In the genomic region with DNA sequence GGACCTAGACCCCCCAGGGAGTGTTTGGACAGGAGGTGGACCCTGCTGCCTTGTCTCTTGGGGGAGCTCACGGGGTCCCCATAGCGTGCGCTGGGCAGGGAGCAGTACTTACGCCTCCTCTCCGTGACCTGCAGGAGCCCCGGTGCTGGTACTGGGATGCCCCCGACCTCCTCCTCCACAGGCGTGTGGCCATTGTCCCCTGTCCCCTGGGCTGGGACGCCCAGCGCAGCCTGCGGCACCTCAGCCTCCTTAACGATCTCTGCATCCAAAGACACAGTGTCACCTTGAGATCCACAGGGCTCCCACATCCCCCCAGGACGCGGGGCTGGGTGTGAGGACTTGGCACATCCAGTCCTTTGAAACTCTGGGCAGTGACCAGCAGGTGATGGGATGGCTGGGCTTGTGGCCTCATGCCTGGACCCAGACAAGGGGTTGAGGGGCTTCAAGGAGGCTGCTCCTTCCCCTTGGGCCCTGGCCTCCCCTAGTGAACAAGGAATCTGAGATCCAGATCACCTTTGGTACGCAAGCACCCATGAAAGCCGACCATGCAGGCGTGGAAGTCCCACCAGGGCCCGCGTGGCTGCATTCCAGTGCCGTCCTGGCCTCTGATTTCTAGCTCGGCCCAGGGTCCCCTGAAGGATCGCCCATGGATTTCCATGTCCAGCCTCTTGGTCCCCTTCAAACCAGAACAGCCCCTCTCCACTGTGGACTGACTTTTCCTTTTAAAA, we compare ENCODE assay signal across 14 cellular contexts. TPM values are rescaled to one million over a fixed set of nuclear protein-coding genes. Genes with fewer than 3 reads are reported as not detected.
DNase-seq lines count a peak whose midpoint lies in the region; ATAC-seq and TF ChIP-seq lines count a peak whose summit lies in the region.
"Had no signal": no experiment of that assay in that cellular context is flagged by ENCODE, and none has a peak within 500 bp of the region (broad histone marks: within the 10 kb centered on the region; RNA-seq: fewer than 3 reads in every experiment).

No MANE protein-coding gene starts in this region.

- H3K4me1 ChIP-seq in neural progenitor cell, result peaks cover 4% of the 10 kb centered on the region

- H3K27ac ChIP-seq in angular gyrus (ENCODE audit: low read depth, low read length), result peak overlapping the region; percentile 57
- H3K27ac ChIP-seq in neural progenitor cell, result no peak overlapping the region
- H3K27ac ChIP-seq: 22Rv1, C4-2B had no signal

- peak overlapping the region; percentile 67 for H3K4me3 Mint-ChIP-seq in T-helper 2 cell treated with Interferon-gamma antibody and Interleukin-4, amounts not matched to agents 5 μg/mL and 100 μg/mL, for 36 hours
- no peak overlapping the region for H3K4me3 Mint-ChIP-seq in neural progenitor cell

- H3K79me2 ChIP-seq in neural progenitor cell (ENCODE audit: low read depth), result no peaks in the 10 kb centered on the region

- no peak overlapping the region for H2AFZ ChIP-seq in neural progenitor cell (replicated peaks)

- H3K27me3 Mint-ChIP-seq in T-helper 2 cell treated with Interferon-gamma antibody and Interleukin-4, amounts not matched to agents 5 μg/mL and 100 μg/mL, for 36 hours (ENCODE audit: low read depth), result peaks cover 3% of the 10 kb centered on the region
- peaks cover 7% of the 10 kb centered on the region for H3K27me3 Mint-ChIP-seq in neural progenitor cell (ENCODE audit: insufficient read depth, low read depth)

- H3K9me3 Mint-ChIP-seq in T-helper 2 cell treated with Interferon-gamma antibody and Interleukin-4, amounts not matched to agents 5 μg/mL and 100 μg/mL, for 36 hours, result no peaks in the 10 kb centered on the region
- H3K9me3 Mint-ChIP-seq in neural progenitor cell, result no peaks in the 10 kb centered on the region

- intact Hi-C loops in Right ventricle myocardium superior (cut with DNase I), result no loop called here

- no peaks in the 10 kb centered on the region for H3K36me3 Mint-ChIP-seq in T-helper 2 cell treated with Interferon-gamma antibody and Interleukin-4, amounts not matched to agents 5 μg/mL and 100 μg/mL, for 36 hours (ENCODE audit: low read depth)
- no peaks in the 10 kb centered on the region for H3K36me3 Mint-ChIP-seq in neural progenitor cell

- no peaks in the 10 kb centered on the region for H3K9me3 ChIP-seq in neural progenitor cell (ENCODE audit: low read depth)

- peak; percentile 17 for ATAC-seq in HG02610 (IDR thresholded peaks at IDR 0.05; ENCODE audit: unreplicated experiment)
- ATAC-seq in Right ventricle myocardium superior (ENCODE audit: poor library complexity), result no peak

- H3K4me1 Mint-ChIP-seq in T-helper 2 cell treated with Interferon-gamma antibody and Interleukin-4, amounts not matched to agents 5 μg/mL and 100 μg/mL, for 36 hours (ENCODE audit: low read depth), result peaks cover 11% of the 10 kb centered on the region
- H3K4me1 Mint-ChIP-seq in neural progenitor cell, result no peaks in the 10 kb centered on the region

- no peak overlapping the region for H3K9ac ChIP-seq in neural progenitor cell

- DNase-seq in T-helper 2 cell treated with Interferon-gamma antibody and Interleukin-4, amounts not matched to agents 5 μg/mL and 100 μg/mL, for 36 hours (ENCODE audit: low spot score), result no peak
- DNase-seq in T-helper 2 cell (no peak), neural progenitor cell (ENCODE audit: low spot score) (no peak), GOT3 (lab: John Stamatoyannopoulos, UW) (no peak), DMS114 treated with DMSO at 0.1 percent for 48 hours (lab: John Stamatoyannopoulos, UW; ENCODE audit: unreplicated experiment) (no peak), Right ventricle myocardium superior (no peak)
- DNase-seq: activated gamma-delta T cell, EL, foreskin fibroblast, NCI-H2081 had no signal

- no peaks in the 10 kb centered on the region for H3K36me3 ChIP-seq in neural progenitor cell

- H3K27ac Mint-ChIP-seq in T-helper 2 cell treated with Interferon-gamma antibody and Interleukin-4, amounts not matched to agents 5 μg/mL and 100 μg/mL, for 36 hours, result no peak overlapping the region
- H3K27ac Mint-ChIP-seq in neural progenitor cell, result peak overlapping the region; percentile 53

- H3K4me3 ChIP-seq in neural progenitor cell, result no peak overlapping the region

- no peaks in the 10 kb centered on the region for H3K27me3 ChIP-seq in neural progenitor cell

- H4K20me1 ChIP-seq in neural progenitor cell (ENCODE audit: low read depth), result no peaks in the 10 kb centered on the region

- TF ChIP-seq CTCF in neural progenitor cell (IDR thresholded peaks at IDR 0.05), result no peak

- no peak overlapping the region for H3K4me2 ChIP-seq in neural progenitor cell

- peaks cover 4% of the 10 kb centered on the region for H3F3A ChIP-seq in neural progenitor cell (ENCODE audit: low read depth)

RNA-seq across cellular contexts. Expression of gene DBNDD1, which starts 9.9 kb away (rescaled TPM):
- total RNA-seq in neural progenitor cell (ENCODE audit: low replicate concordance), result 5.2 and 19.4 TPM in 2 replicates
- total RNA-seq in Right ventricle myocardium superior, result 6.3 TPM
